Comparison of ENCODE assay signal across 1 cellular context in the genomic region with DNA sequence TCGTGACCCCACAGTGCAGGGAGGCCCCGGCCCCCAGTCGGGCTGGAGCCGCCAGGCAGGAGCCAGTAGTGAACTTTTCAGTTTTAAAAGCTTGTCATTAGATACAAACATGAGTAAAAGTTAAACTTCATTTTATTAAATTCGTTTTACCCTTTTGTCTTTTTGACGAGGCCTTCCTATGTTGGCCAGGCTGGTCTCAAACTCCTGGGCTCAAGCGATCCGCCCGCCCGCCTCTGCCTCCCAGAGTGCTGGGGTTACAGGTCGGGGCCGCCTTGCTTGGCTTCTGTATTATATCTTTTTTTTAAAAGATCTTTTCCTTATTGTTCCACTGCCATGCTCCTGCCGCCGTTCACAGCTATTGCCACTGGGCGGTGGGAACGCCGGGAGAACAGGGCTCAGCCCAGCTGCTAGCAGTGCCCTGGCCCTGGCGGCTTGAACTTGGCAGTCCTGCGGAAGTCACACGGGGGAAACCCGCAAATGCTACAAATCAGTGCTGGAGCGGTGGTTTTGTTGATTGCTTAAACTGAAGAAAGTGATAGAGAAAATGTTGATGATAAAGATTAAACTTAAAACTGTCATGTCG.
TF ChIP-seq lines count a peak whose summit lies in the region.

No MANE protein-coding gene starts in this region.

TF ChIP-seq in H1, 55 proteins besides CTCF, POLR2A, EP300 and RAD21:
- TF ChIP-seq ASH2L (IDR thresholded peaks at IDR 0.05; ENCODE audit: low read length) (no peak), YY1 (IDR thresholded peaks at IDR 0.05; ENCODE audit: low read depth, low read length) (no peak), HDAC2 (IDR thresholded peaks at IDR 0.05; ENCODE audit: borderline replicate concordance in 1 of 2, low read depth in 2 of 2, low read length in 2 of 2) (0 out of 4 replicates have a peak, but pooled peaks of 1 of the 2 experiments have one; percentile 50), JUND (IDR thresholded peaks at IDR 0.05; ENCODE audit: low read length) (no peak), BCL11A (IDR thresholded peaks at IDR 0.05; ENCODE audit: low read depth in 2 of 2, low read length in 2 of 2) (no peak), SAP30 (IDR thresholded peaks at IDR 0.05; ENCODE audit: insufficient read depth, insufficient replicate concordance, low read length) (peak; percentile 24), CBX5 (IDR thresholded peaks at IDR 0.05; ENCODE audit: low read depth, low read length) (no peak)
TF ChIP-seq in H1: peak in this region for 2.
